ENCODE assay signal across 29 cellular contexts in genomic region chr3:189517981-189518380, GRCh38.
"Had no signal": no experiment of that assay in that cellular context is flagged by ENCODE, and none has a peak within 500 bp of the region (broad histone marks: within the 10 kb centered on the region; RNA-seq: fewer than 3 reads in every experiment).

No MANE protein-coding gene starts in this region.

- FAIRE-seq: astrocyte, islet of Langerhans had no signal

- H3K27me3 Mint-ChIP-seq: activated naive CD4-positive, alpha-beta T cell treated with anti-CD3 and anti-CD28 coated beads, Interleukin-2, amount 10 ng/mL, durations not matched to agents 7 days and 5 days; activated naive CD8-positive, alpha-beta T cell treated with anti-CD3 and anti-CD28 coated beads, Interleukin-2, amount 10 ng/mL, durations not matched to agents 7 days and 5 days; stimulated activated memory B cell treated with anti-CD40 and anti-IgM and Interleukin-4, amounts not matched to agents 10 μg/mL and 1 μg/mL and 100 μg/mL, for 72 hours; stimulated activated naive CD8-positive, alpha-beta T cell treated with anti-CD3 and anti-CD28 coated beads, Interleukin-15, amount 100 ng/mL, for 72 hours had no signal

- H3K36me3 ChIP-seq: brain microvascular endothelial cell, heart right ventricle, left lung, lower lobe of right lung, uterus had no signal

- H3K4me1 ChIP-seq: heart right ventricle, left lung, lower lobe of right lung, uterus had no signal

- H3K4me1 Mint-ChIP-seq: activated naive CD4-positive, alpha-beta T cell treated with anti-CD3 and anti-CD28 coated beads, Interleukin-2, amount 10 ng/mL, durations not matched to agents 7 days and 5 days; activated naive CD8-positive, alpha-beta T cell treated with anti-CD3 and anti-CD28 coated beads, Interleukin-2, amount 10 ng/mL, durations not matched to agents 7 days and 5 days; stimulated activated memory B cell treated with anti-CD40 and anti-IgM and Interleukin-4, amounts not matched to agents 10 μg/mL and 1 μg/mL and 100 μg/mL, for 72 hours; stimulated activated naive CD8-positive, alpha-beta T cell treated with anti-CD3 and anti-CD28 coated beads, Interleukin-15, amount 100 ng/mL, for 72 hours had no signal

- H3K4me3 ChIP-seq: heart right ventricle, left lung, lower lobe of right lung, mucosa of descending colon, skin epidermis, uterus had no signal

- H3K9me3 ChIP-seq: uterus had no signal

- H3K27ac ChIP-seq: brain microvascular endothelial cell, heart right ventricle, left lung, lower lobe of right lung, skin epidermis, uterus had no signal

- H3K36me3 Mint-ChIP-seq: activated naive CD4-positive, alpha-beta T cell treated with anti-CD3 and anti-CD28 coated beads, Interleukin-2, amount 10 ng/mL, durations not matched to agents 7 days and 5 days; type B pancreatic cell had no signal

- H3K4me3 Mint-ChIP-seq: activated CD4-positive, alpha-beta T cell treated with anti-CD3 and anti-CD28 coated beads for 36 hours; activated naive CD4-positive, alpha-beta T cell treated with anti-CD3 and anti-CD28 coated beads, Interleukin-2, amount 10 ng/mL, durations not matched to agents 7 days and 5 days; activated naive CD8-positive, alpha-beta T cell treated with anti-CD3 and anti-CD28 coated beads, Interleukin-2, amount 10 ng/mL, durations not matched to agents 7 days and 5 days; natural killer cell treated with Interleukin-12 subunit alpha and Interleukin-12 subunit beta and Interleukin-15 and Interleukin-18, amount 100 ng/mL, for 72 hours; stimulated activated memory B cell treated with anti-CD40 and anti-IgM and Interleukin-4, amounts not matched to agents 10 μg/mL and 1 μg/mL and 100 μg/mL, for 72 hours; stimulated activated naive CD8-positive, alpha-beta T cell treated with anti-CD3 and anti-CD28 coated beads, Interleukin-15, amount 100 ng/mL, for 72 hours; T-helper 2 cell treated with Interferon-gamma antibody and Interleukin-4, amounts not matched to agents 5 μg/mL and 100 μg/mL, for 36 hours; type B pancreatic cell had no signal

- ATAC-seq: activated CD4-positive, alpha-beta T cell treated with anti-CD3 and anti-CD28 coated beads for 36 hours; esophagus mucosa; heart right ventricle; left lung; lower lobe of right lung; mucosa of descending colon; natural killer cell treated with Interleukin-12 subunit alpha and Interleukin-12 subunit beta and Interleukin-15 and Interleukin-18, amount 100 ng/mL, for 72 hours; sciatic nerve; stimulated activated memory B cell treated with anti-CD40 and anti-IgM and Interleukin-4, amounts not matched to agents 10 μg/mL and 1 μg/mL and 100 μg/mL, for 72 hours; stimulated activated naive CD8-positive, alpha-beta T cell treated with anti-CD3 and anti-CD28 coated beads, Interleukin-15, amount 100 ng/mL, for 72 hours had no signal

- DNase-seq: activated CD4-positive, alpha-beta T cell treated with anti-CD3 and anti-CD28 coated beads for 36 hours; activated CD4-positive, alpha-beta T cell treated with anti-CD3 and anti-CD28 coated beads, Interleukin-2, amount 50 U/mL, for 4 hours; activated CD4-positive, CD25-positive, alpha-beta regulatory T cell; activated gamma-delta T cell; activated naive CD4-positive, alpha-beta T cell treated with anti-CD3 and anti-CD28 coated beads, Interleukin-2, amount 10 ng/mL, durations not matched to agents 7 days and 5 days; activated naive CD8-positive, alpha-beta T cell treated with anti-CD3 and anti-CD28 coated beads, Interleukin-2, amount 10 ng/mL, durations not matched to agents 7 days and 5 days; brain microvascular endothelial cell; caudate nucleus; cortex of kidney; foreskin fibroblast; heart right ventricle; left lung; lower lobe of right lung; mucosa of descending colon; stimulated activated CD4-positive, alpha-beta T cell treated with anti-CD3 and anti-CD28 coated beads, Interleukin-12 subunit alpha, Interleukin-12 subunit beta, amount 100 ng/mL, for 4 hours; stimulated activated CD4-positive, alpha-beta T cell treated with anti-CD3 and anti-CD28 coated beads, Interleukin-4, amount 100 ng/mL, for 4 hours; stimulated activated CD8-positive, alpha-beta memory T cell treated with anti-CD3 and anti-CD28 coated beads, Interleukin-4, amount 100 ng/mL, for 48 hours; stimulated activated naive CD8-positive, alpha-beta T cell treated with anti-CD3 and anti-CD28 coated beads, Interleukin-15, amount 100 ng/mL, for 72 hours; substantia nigra; uterus had no signal

- H3K27me3 ChIP-seq: brain microvascular endothelial cell, heart right ventricle, left lung, uterus had no signal

- H3K27ac Mint-ChIP-seq: activated CD4-positive, alpha-beta T cell treated with anti-CD3 and anti-CD28 coated beads for 36 hours; activated naive CD4-positive, alpha-beta T cell treated with anti-CD3 and anti-CD28 coated beads, Interleukin-2, amount 10 ng/mL, durations not matched to agents 7 days and 5 days; activated naive CD8-positive, alpha-beta T cell treated with anti-CD3 and anti-CD28 coated beads, Interleukin-2, amount 10 ng/mL, durations not matched to agents 7 days and 5 days; natural killer cell treated with Interleukin-12 subunit alpha and Interleukin-12 subunit beta and Interleukin-15 and Interleukin-18, amount 100 ng/mL, for 72 hours; stimulated activated memory B cell treated with anti-CD40 and anti-IgM and Interleukin-4, amounts not matched to agents 10 μg/mL and 1 μg/mL and 100 μg/mL, for 72 hours; stimulated activated naive CD8-positive, alpha-beta T cell treated with anti-CD3 and anti-CD28 coated beads, Interleukin-15, amount 100 ng/mL, for 72 hours; T-helper 2 cell treated with Interferon-gamma antibody and Interleukin-4, amounts not matched to agents 5 μg/mL and 100 μg/mL, for 36 hours; type B pancreatic cell had no signal
